Comparison of ENCODE assay signal across 8 cellular contexts in genomic region chr1:23559985-23560755, GRCh38. TPM values are rescaled to one million over a fixed set of nuclear protein-coding genes. Genes with fewer than 3 reads are reported as not detected.
A peak's percentile ranks its signal among the peaks of the same experiment; 100 is the strongest.
DNase-seq lines count a peak whose midpoint lies in the region; ATAC-seq and TF ChIP-seq lines count a peak whose summit lies in the region.

No MANE protein-coding gene starts in this region.

- WGBS in mammary epithelial cell (ENCODE audit: low coverage, missing lambda C conversion rate), result 35% methylated on average over 6 of the region's 6 CpGs

- peak overlapping the region; percentile 85 to 89 for H3K4me3 Mint-ChIP-seq in CD14-positive monocyte

- H3K79me2 ChIP-seq in mammary epithelial cell (ENCODE audit: insufficient read depth, low read length), result peaks cover 12% of the 10 kb centered on the region

- H3K4me1 ChIP-seq in mammary epithelial cell (ENCODE audit: insufficient read depth, low read length), result peaks cover 43% of the 10 kb centered on the region
- peaks cover 72% of the 10 kb centered on the region for H3K4me1 ChIP-seq in muscle layer of colon (ENCODE audit: insufficient read depth, low read length)

- H3K27me3 Mint-ChIP-seq in CD14-positive monocyte (ENCODE audit: low read depth in 3 of 3), result peaks cover 82 to 92% (median 90%) of the 10 kb centered on the region in 3 donors

- peaks cover 62% of the 10 kb centered on the region for H3K4me1 Mint-ChIP-seq in CD14-positive monocyte

- peaks cover 0 to 9% of the 10 kb centered on the region in 2 donors for H3K36me3 Mint-ChIP-seq in CD14-positive monocyte

- H3K9me3 Mint-ChIP-seq in CD14-positive monocyte, result peaks cover 0 to 15% (median 6%) of the 10 kb centered on the region in 7 donors

- CTCF ChIA-PET in mammary epithelial cell (lab: Charles Lee; ENCODE audit: low non-redundant PET), result no interaction called here

- H3K36me3 ChIP-seq in mammary epithelial cell (ENCODE audit: insufficient read depth, low read length) (no peaks in the 10 kb centered on the region), muscle layer of colon (ENCODE audit: insufficient read depth, low read length) (peaks cover 12% of the 10 kb centered on the region)

- peak overlapping the region; percentile 92 to 98 (median 97) for H3K27ac Mint-ChIP-seq in CD14-positive monocyte

- DNase-seq in CD14-positive monocyte (ENCODE audit: low spot score), result no peak
- DNase-seq in Jurkat, Clone E6-1 (ENCODE audit: low read depth, low spot score), result no peak
- no peak for DNase-seq in mammary epithelial cell
- no peak for DNase-seq in middle frontal gyrus (ENCODE audit: extremely low spot score, low spot score)

- no peak for TF ChIP-seq CTCF in CD14-positive monocyte (IDR thresholded peaks at IDR 0.05)
- TF ChIP-seq CTCF in mammary epithelial cell (conservative IDR thresholded peaks at IDR 0.05 in 1 of 2, IDR thresholded peaks at IDR 0.05 in 1 of 2; ENCODE audit: extremely low read depth in 1 of 2, insufficient read depth in 1 of 2, low read depth in 1 of 2, low read length in 2 of 2), result no peak

- dilution Hi-C loops in mammary epithelial cell (cut with HindIII; ENCODE audit: low sequenced_read_pairs), result no loop called here

- H3K27ac ChIP-seq in mammary epithelial cell (ENCODE audit: insufficient read depth, low read depth, low read length), result peak overlapping the region; percentile 76
- peak overlapping the region; percentile 82 for H3K27ac ChIP-seq in muscle layer of colon (ENCODE audit: low read depth, low read length)

- no peaks in the 10 kb centered on the region for H3K9me3 ChIP-seq in mammary epithelial cell (replicated peaks; ENCODE audit: insufficient read depth, low read length)
- no peaks in the 10 kb centered on the region for H3K9me3 ChIP-seq in muscle layer of colon (ENCODE audit: low read length)

- peak overlapping the region; percentile 78 for H3K4me3 ChIP-seq in Jurkat, Clone E6-1 (ENCODE audit: low read length)
- H3K4me3 ChIP-seq in mammary epithelial cell (replicated peaks in 1 of 3; ENCODE audit: insufficient read depth in 1 of 3, low read depth in 2 of 3, low read length in 3 of 3) (peak overlapping the region; percentile 26 to 39 (median 37)), muscle layer of colon (ENCODE audit: low read depth in 1 of 2, low read length in 2 of 2) (peak overlapping the region; percentile 94)

- intact Hi-C loops in CD14-positive monocyte (cut with micrococcal nuclease) (loop anchor here (5.0 to 10.0 kb wide), 3 partner anchors 32 to 195 kb away; partner anchors contain the start of gene ELOA (in 1 of the 2)), mammary epithelial cell (cut with micrococcal nuclease) (loop anchor here (1.0 kb wide), 3 partner anchors 25 to 77 kb away; no protein-coding TSS in a partner anchor)

- H3K27me3 ChIP-seq in mammary epithelial cell (ENCODE audit: insufficient read depth, low read length), result no peaks in the 10 kb centered on the region
- H3K27me3 ChIP-seq in muscle layer of colon (ENCODE audit: control insufficient read depth in 1 of 2, insufficient read depth in 2 of 2, low read length in 2 of 2), result no peaks in the 10 kb centered on the region

- no peaks in the 10 kb centered on the region for H4K20me1 ChIP-seq in mammary epithelial cell (ENCODE audit: insufficient read depth, low read length)

- peak overlapping the region; percentile 74 for H3K4me2 ChIP-seq in mammary epithelial cell (ENCODE audit: insufficient read depth, low read depth, low read length)

- ATAC-seq in esophagus mucosa, result no peak
- no peak for ATAC-seq in HG02981 (IDR thresholded peaks at IDR 0.05; ENCODE audit: unreplicated experiment)
- no peak for ATAC-seq in HG03439 (IDR thresholded peaks at IDR 0.05; ENCODE audit: unreplicated experiment)

- no TSS peak for BruUV-seq in mammary epithelial cell (replicated peaks; lab: Mats Ljungman, UMichigan)

- peak overlapping the region; percentile 85 for H2AFZ ChIP-seq in mammary epithelial cell (ENCODE audit: low read depth, low read length)

- H3K9ac ChIP-seq in mammary epithelial cell (ENCODE audit: insufficient read depth, low read length) (peak overlapping the region; percentile 68), muscle layer of colon (ENCODE audit: low read length) (peak overlapping the region; percentile 64)

- in situ Hi-C loops in mammary epithelial cell (cut with MboI; ENCODE audit: low sequenced_read_pairs in 2 of 2), result no loop called here

RNA-seq across cellular contexts. Expression of gene ID3, which starts 0.9 kb away (rescaled TPM):
- polyA plus RNA-seq in CD14-positive monocyte (1 to 10 TPM; 1.1 to 2.5 TPM), mammary epithelial cell (31.7 TPM)
- polyA plus RNA-seq in Jurkat, Clone E6-1 (2012; ENCODE audit: insufficient read depth, insufficient read length), result 164 TPM
- total RNA-seq in mammary epithelial cell (10 to 100 TPM; 53.6 to 53.8 TPM), esophagus mucosa (25.7 TPM)
- polyA minus RNA-seq in mammary epithelial cell, result 22.4 TPM

RNA-seq across cellular contexts. Expression of gene E2F2, which starts 29.1 kb away (rescaled TPM):
- polyA plus RNA-seq in CD14-positive monocyte (1 to 10 TPM in 1 of 2 donors, under 1 TPM in 1; 0.24 to 1.8 TPM), mammary epithelial cell (0.44 TPM)
- polyA plus RNA-seq in Jurkat, Clone E6-1 (2012; ENCODE audit: insufficient read depth, insufficient read length), result 18.2 TPM
- total RNA-seq in mammary epithelial cell (1 to 10 TPM in 1 of 2 donors, under 1 TPM in 1; 0.17 to 2.2 TPM), esophagus mucosa (13.9 TPM)
- polyA minus RNA-seq in mammary epithelial cell, result 3.1 TPM

Comparison
In these comparisons a context has a peak if more than half of its experiments do, and no peak if none do; other contexts are left out.
1. H3K4me3 ChIP-seq: peak in every context shown above with its lines; median percentile 94 in muscle layer of colon; 78 in Jurkat, Clone E6-1; 37 in mammary epithelial cell.